Comparison of ENCODE assay signal across 8 cellular contexts in genomic region chr3:129245641-129246306, GRCh38. TPM values are rescaled to one million over a fixed set of nuclear protein-coding genes. Genes with fewer than 3 reads are reported as not detected.
A peak's percentile ranks its signal among the peaks of the same experiment; 100 is the strongest.
DNase-seq lines count a peak whose midpoint lies in the region; ATAC-seq and TF ChIP-seq lines count a peak whose summit lies in the region.
"Not testable (repeated sequence)": the region's sequence is repeated elsewhere in the genome, so short reads cannot be mapped to it uniquely, and the experiment has no call there.

No MANE protein-coding gene starts in this region.

- CTCF ChIA-PET in A673 (lab: Charles Lee) (interaction anchor here (0.7 to 3.8 kb wide), 5 partner anchors 83 to 1510 kb away, joined by 3 to 35 read pairs (median 6); no protein-coding TSS in a partner anchor), activated B cell treated with CpG ODN at 0.5 μM for 24 hours (lab: Charles Lee) (interaction anchor here (0.6 to 6.5 kb wide), 27 partner anchors 12 to 370 kb away, joined by 3 to 135 read pairs (median 6); partner anchors contain the start of genes CNBP and RAB43)

- DNase-seq in A673 (ENCODE audit: low spot score) (peak; percentile 93), NCI-H510A (lab: John Stamatoyannopoulos, UW) (peak; percentile 73), activated B cell treated with CpG ODN at 0.5 μM for 24 hours (peak; percentile 36), T47D (ENCODE audit: low read depth in 1 of 2, low spot score in 1 of 2) (peak; percentile 50 to 92), iPS-NIHi7 (ENCODE audit: extremely low spot score) (peak; percentile 93)

- not testable (repeated sequence) for H3K4me1 ChIP-seq in A673 (ENCODE audit: insufficient read depth, low read length, poor library complexity, severe bottlenecking)
- H3K4me1 ChIP-seq in skeletal muscle satellite cell (ENCODE audit: control insufficient read depth, insufficient read depth, low read length) = peaks cover 22% of the 10 kb centered on the region

- in situ Hi-C loops in T47D (cut with HindIII; ENCODE audit: low pct_unique_long_range_greater_than_20kb, low sequenced_read_pairs) = not testable (repeated sequence)

- H3K9me3 ChIP-seq in A673 (ENCODE audit: low read depth, low read length, poor library complexity, severe bottlenecking); skeletal muscle satellite cell (replicated peaks; ENCODE audit: low read length): not testable (repeated sequence)

- TF ChIP-seq CTCF in A673 (conservative IDR thresholded peaks at IDR 0.05; ENCODE audit: low read depth, low read length) = peak; percentile 89
- TF ChIP-seq CTCF in activated B cell treated with CpG ODN at 0.5 μM for 24 hours (IDR thresholded peaks at IDR 0.05) = peak; percentile 95

- H3K4me1 Mint-ChIP-seq in activated B cell treated with CpG ODN at 0.5 μM for 24 hours = peaks cover 26% of the 10 kb centered on the region

- peak overlapping the region; percentile 48 for H3K9ac ChIP-seq in skeletal muscle satellite cell (ENCODE audit: low read depth, low read length)

- not testable (repeated sequence) for H3K4me3 ChIP-seq in A673 (ENCODE audit: low read depth, low read length, poor library complexity, severe bottlenecking)
- peak overlapping the region; percentile 11 for H3K4me3 ChIP-seq in skeletal muscle satellite cell (ENCODE audit: low read length)

- BruUV-seq in A673 (replicated peaks; lab: Mats Ljungman, UMichigan) = not testable (repeated sequence)

- H3K36me3 Mint-ChIP-seq in activated B cell treated with CpG ODN at 0.5 μM for 24 hours (ENCODE audit: low read depth) = peaks cover 13% of the 10 kb centered on the region

- peak overlapping the region; percentile 11 for H3K4me3 Mint-ChIP-seq in activated B cell treated with CpG ODN at 0.5 μM for 24 hours

- intact Hi-C loops in A673 (cut with micrococcal nuclease; ENCODE audit: unreplicated experiment) (loop anchor here (1.0 to 5.0 kb wide), 3 partner anchors 63 to 275 kb away; partner anchors contain the start of gene CNBP), activated B cell treated with CpG ODN at 0.5 μM for 24 hours (cut with micrococcal nuclease) (loop anchor here (1.0 to 5.0 kb wide), 7 partner anchors 12 to 628 kb away; partner anchors contain the start of genes ACAD9 and ISY1)

- POLR2A ChIA-PET in A673 (lab: Charles Lee; ENCODE audit: low non-redundant PET) = not testable (repeated sequence)
- POLR2A ChIA-PET in activated B cell treated with CpG ODN at 0.5 μM for 24 hours (lab: Charles Lee) = interaction anchor here (0.6 to 2.3 kb wide), 11 partner anchors 10 to 194 kb away, joined by 3 to 12 read pairs (median 4); partner anchors contain the start of genes CNBP and HMCES

- H3K36me3 ChIP-seq in A673 (ENCODE audit: insufficient read depth, low read length, poor library complexity, severe bottlenecking); skeletal muscle satellite cell (ENCODE audit: insufficient read depth, low read length): not testable (repeated sequence)

- not testable (repeated sequence) for H3K27ac Mint-ChIP-seq in activated B cell treated with CpG ODN at 0.5 μM for 24 hours

- H3K4me2 ChIP-seq in skeletal muscle satellite cell (ENCODE audit: low read length) = peak overlapping the region; percentile 66

- not testable (repeated sequence) for H3K27ac ChIP-seq in A673 (ENCODE audit: low read depth, low read length, poor library complexity, severe bottlenecking)

- ATAC-seq in GM18520 (IDR thresholded peaks at IDR 0.05; ENCODE audit: unreplicated experiment) (peak; percentile 41), HG03439 (IDR thresholded peaks at IDR 0.05; ENCODE audit: unreplicated experiment) (peak; percentile 54), activated B cell treated with CpG ODN at 0.5 μM for 24 hours (ENCODE audit: low read depth) (peak; percentile 81)

- not testable (repeated sequence) for H3K27me3 Mint-ChIP-seq in activated B cell treated with CpG ODN at 0.5 μM for 24 hours

- not testable (repeated sequence) for H3K9me3 Mint-ChIP-seq in activated B cell treated with CpG ODN at 0.5 μM for 24 hours

- H3K27me3 ChIP-seq in A673 (replicated peaks; ENCODE audit: insufficient read depth, low read depth, low read length, poor library complexity); skeletal muscle satellite cell (ENCODE audit: control insufficient read depth, insufficient read depth, low read length): not testable (repeated sequence)

RNA-seq across cellular contexts. Expression of gene COPG1, which starts 3.6 kb away (rescaled TPM):
- 157 and 158 TPM in 2 replicates for total RNA-seq in A673 (2021)
- total RNA-seq in activated B cell treated with CpG ODN at 0.5 μM for 24 hours = 92.2 and 101 TPM in 2 replicates
- total RNA-seq in skeletal muscle satellite cell (2012; rRNA removed) = 324 and 359 TPM in 2 replicates

RNA-seq across cellular contexts. Expression of gene HMCES, which starts 32.9 kb away (rescaled TPM):
- 46.3 and 52.2 TPM in 2 replicates for total RNA-seq in A673 (2021)
- 31.7 and 37.2 TPM in 2 replicates for total RNA-seq in activated B cell treated with CpG ODN at 0.5 μM for 24 hours
- 11.6 and 15.7 TPM in 2 replicates for total RNA-seq in skeletal muscle satellite cell (2012; rRNA removed)

Comparison
In these comparisons a context has a peak if more than half of its experiments do, and no peak if none do; other contexts are left out.
1. DNase-seq: peak in every context shown above with its lines; median percentile 93 in A673; 93 in iPS-NIHi7; 73 in NCI-H510A; 71 in T47D; 36 in activated B cell treated with CpG ODN at 0.5 μM for 24 hours.